Comparison of ENCODE assay signal across 24 cellular contexts in genomic region chr22:49577168-49578060, GRCh38.
DNase-seq lines count a peak whose midpoint lies in the region; ATAC-seq and TF ChIP-seq lines count a peak whose summit lies in the region.
"Had no signal": no experiment of that assay in that cellular context is flagged by ENCODE, and none has a peak within 500 bp of the region (broad histone marks: within the 10 kb centered on the region; RNA-seq: fewer than 3 reads in every experiment).

No MANE protein-coding gene starts in this region.

- intact Hi-C loops in natural killer cell (cut with micrococcal nuclease), result no loop called here

- in situ Hi-C loops in brain microvascular endothelial cell (cut with HindIII; ENCODE audit: low pct_ligation_motif_present, low sequenced_read_pairs), result no loop called here

- no peak overlapping the region for H2AFZ ChIP-seq in osteoblast (ENCODE audit: low read length)

- H3K27me3 Mint-ChIP-seq in natural killer cell treated with Interleukin-12 subunit alpha and Interleukin-12 subunit beta and Interleukin-15 and Interleukin-18, amount 100 ng/mL, for 72 hours, result no peaks in the 10 kb centered on the region
- no peaks in the 10 kb centered on the region for H3K27me3 Mint-ChIP-seq in natural killer cell (ENCODE audit: low read depth in 2 of 2)
- H3K27me3 Mint-ChIP-seq: memory B cell, T-cell had no signal

- no peaks in the 10 kb centered on the region for H3K36me3 Mint-ChIP-seq in natural killer cell treated with Interleukin-12 subunit alpha and Interleukin-12 subunit beta and Interleukin-15 and Interleukin-18, amount 100 ng/mL, for 72 hours
- H3K36me3 Mint-ChIP-seq in natural killer cell, result no peaks in the 10 kb centered on the region

- H3K4me2 ChIP-seq in osteoblast (ENCODE audit: insufficient read depth, low read length), result no peak overlapping the region

- no peaks in the 10 kb centered on the region for H3K79me2 ChIP-seq in osteoblast (ENCODE audit: insufficient read depth, low read length)

- H3K4me1 Mint-ChIP-seq in natural killer cell treated with Interleukin-12 subunit alpha and Interleukin-12 subunit beta and Interleukin-15 and Interleukin-18, amount 100 ng/mL, for 72 hours (ENCODE audit: low read depth in 2 of 2), result peaks cover 0 to 5% of the 10 kb centered on the region in 2 donors
- H3K4me1 Mint-ChIP-seq in natural killer cell, result peaks cover 12 to 29% of the 10 kb centered on the region in 2 donors

- no peaks in the 10 kb centered on the region for H3K4me1 ChIP-seq in osteoblast (ENCODE audit: insufficient read depth, low read length)
- H3K4me1 ChIP-seq: adrenal gland, HAP-1 had no signal

- H3K4me3 Mint-ChIP-seq in natural killer cell treated with Interleukin-12 subunit alpha and Interleukin-12 subunit beta and Interleukin-15 and Interleukin-18, amount 100 ng/mL, for 72 hours, result no peak overlapping the region
- no peak overlapping the region for H3K4me3 Mint-ChIP-seq in natural killer cell
- H3K4me3 Mint-ChIP-seq: memory B cell, T-cell had no signal

- H3K9me3 Mint-ChIP-seq in natural killer cell treated with Interleukin-12 subunit alpha and Interleukin-12 subunit beta and Interleukin-15 and Interleukin-18, amount 100 ng/mL, for 72 hours, result no peaks in the 10 kb centered on the region
- H3K9me3 Mint-ChIP-seq in natural killer cell, result no peaks in the 10 kb centered on the region
- H3K9me3 Mint-ChIP-seq: activated T-helper 2 cell treated with anti-CD3 and anti-CD28 coated beads, Interferon-gamma antibody, Interleukin-2, Interleukin-4, amounts not matched to agents 10 μg/mL and 5 μg/mL and 100 μg/mL, durations not matched to agents 14 hours and 24 hours and 36 hours; T-cell had no signal

- no peak overlapping the region for H3K27ac Mint-ChIP-seq in natural killer cell treated with Interleukin-12 subunit alpha and Interleukin-12 subunit beta and Interleukin-15 and Interleukin-18, amount 100 ng/mL, for 72 hours
- H3K27ac Mint-ChIP-seq in natural killer cell, result no peak overlapping the region
- H3K27ac Mint-ChIP-seq: activated T-helper 2 cell treated with anti-CD3 and anti-CD28 coated beads, Interferon-gamma antibody, Interleukin-2, Interleukin-4, amounts not matched to agents 10 μg/mL and 5 μg/mL and 100 μg/mL, durations not matched to agents 14 hours and 24 hours and 36 hours; memory B cell; T-cell had no signal

- H3K27me3 ChIP-seq in osteoblast (ENCODE audit: insufficient read depth, low read length) (no peaks in the 10 kb centered on the region), brain microvascular endothelial cell (replicated peaks) (no peaks in the 10 kb centered on the region)
- H3K27me3 ChIP-seq: adrenal gland, heart left ventricle had no signal

- no peaks in the 10 kb centered on the region for H4K20me1 ChIP-seq in osteoblast (ENCODE audit: insufficient read depth, low read length)

- H3K27ac ChIP-seq in osteoblast (ENCODE audit: low read depth, low read length) (no peak overlapping the region), brain microvascular endothelial cell (no peak overlapping the region)
- H3K27ac ChIP-seq: adrenal gland, heart left ventricle had no signal

- H3K36me3 ChIP-seq in osteoblast (ENCODE audit: insufficient read depth, low read length) (no peaks in the 10 kb centered on the region), brain microvascular endothelial cell (replicated peaks) (no peaks in the 10 kb centered on the region)
- H3K36me3 ChIP-seq: adrenal gland, heart left ventricle had no signal

- DNase-seq in natural killer cell treated with Interleukin-12 subunit alpha and Interleukin-12 subunit beta and Interleukin-15 and Interleukin-18, amount 100 ng/mL, for 72 hours (ENCODE audit: low spot score), result peak; percentile 55
- no peak for DNase-seq in natural killer cell
- peak; percentile 39 for DNase-seq in ecto neural progenitor cell (ENCODE audit: low spot score)
- peak; percentile 76 for DNase-seq in osteoblast (ENCODE audit: insufficient read length, low spot score, missing footprints)
- DNase-seq in stimulated activated CD4-positive, alpha-beta T cell treated with anti-CD3 and anti-CD28 coated beads, Interleukin-4, amount 100 ng/mL, for 4 hours, result no peak
- no peak for DNase-seq in brain microvascular endothelial cell
- DNase-seq in NCI-H1092 (lab: John Stamatoyannopoulos, UW), result no peak
- DNase-seq: activated CD4-positive, alpha-beta T cell treated with anti-CD3 and anti-CD28 coated beads, Interleukin-2, amount 50 U/mL, for 4 hours; activated CD4-positive, CD25-positive, alpha-beta regulatory T cell; activated CD8-positive, alpha-beta memory T cell treated with anti-CD3 and anti-CD28 coated beads, Interleukin-2, amount 50 U/mL, for 4 hours; C1 segment of cervical spinal cord; DND-41; effector memory CD4-positive, alpha-beta T cell; foreskin fibroblast; NCI-H1092 treated with DMSO at 0.1 percent for 48 hours; NCI-H2029 treated with DMSO at 0.1 percent for 48 hours; NCI-H226; NCI-H748 treated with DMSO at 0.1 percent for 48 hours had no signal

- H3K4me3 ChIP-seq in osteoblast (ENCODE audit: insufficient read depth, low read length) (no peak overlapping the region), brain microvascular endothelial cell (ENCODE audit: low read depth, low read length) (no peak overlapping the region)
- H3K4me3 ChIP-seq: adrenal gland, HAP-1, heart left ventricle had no signal

- no peak for TF ChIP-seq CTCF in natural killer cell (IDR thresholded peaks at IDR 0.05)
- TF ChIP-seq CTCF in osteoblast (IDR thresholded peaks at IDR 0.05; ENCODE audit: extremely low read depth, low read depth, low read length), result no peak
- no peak for TF ChIP-seq CTCF in brain microvascular endothelial cell (IDR thresholded peaks at IDR 0.05; ENCODE audit: low read depth, low read length, missing control alignments)

- no peak for ATAC-seq in natural killer cell treated with Interleukin-12 subunit alpha and Interleukin-12 subunit beta and Interleukin-15 and Interleukin-18, amount 100 ng/mL, for 72 hours
- ATAC-seq in natural killer cell, result no peak
- ATAC-seq: heart left ventricle, T-cell had no signal

- no peaks in the 10 kb centered on the region for H3K9me3 ChIP-seq in osteoblast (ENCODE audit: low read depth, low read length)
- H3K9me3 ChIP-seq: adrenal gland, HAP-1 had no signal

Comparison
In these comparisons a context has a peak if more than half of its experiments do, and no peak if none do; other contexts are left out.
1. DNase-seq: peak in natural killer cell treated with Interleukin-12 subunit alpha and Interleukin-12 subunit beta and Interleukin-15 and Interleukin-18, amount 100 ng/mL, for 72 hours (single experiment), ecto neural progenitor cell (single experiment) and osteoblast (single experiment); none in natural killer cell (single experiment), stimulated activated CD4-positive, alpha-beta T cell treated with anti-CD3 and anti-CD28 coated beads, Interleukin-4, amount 100 ng/mL, for 4 hours (0 of 2), brain microvascular endothelial cell (single experiment) and NCI-H1092 (single experiment).